1 cellular context compared by ENCODE assay signal in the genomic region with DNA sequence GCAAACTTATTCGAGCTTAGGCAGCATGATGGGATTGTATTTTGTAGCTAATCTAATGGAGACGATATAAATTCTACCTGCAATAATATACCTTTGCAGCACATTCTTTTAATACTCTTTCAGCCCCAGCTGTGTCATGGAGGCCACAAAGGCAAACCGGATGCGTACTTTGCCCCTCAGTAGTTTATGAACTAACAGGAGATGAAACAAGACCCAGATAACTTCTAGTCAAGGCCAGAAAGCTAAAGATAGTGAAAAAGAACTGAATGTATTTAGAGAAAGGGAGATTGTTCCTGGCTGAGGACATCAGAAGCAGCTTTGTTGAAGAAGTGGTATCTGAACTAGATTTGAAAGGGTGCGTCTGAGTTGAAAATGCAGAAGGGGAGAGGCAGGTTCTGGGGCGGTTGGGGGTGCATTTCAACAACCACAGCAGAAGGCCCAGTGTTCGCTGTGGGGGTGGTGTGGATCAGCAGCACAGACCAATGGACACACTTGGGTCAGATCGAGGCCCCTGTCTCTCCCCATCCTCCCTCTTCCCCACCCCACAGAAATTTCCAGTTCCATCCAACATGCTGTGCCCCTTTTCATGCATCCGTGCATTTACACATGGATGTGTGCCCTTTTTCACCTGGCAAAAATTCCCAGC.
TF ChIP-seq lines count a peak whose summit lies in the region.

No MANE protein-coding gene starts in this region.

TF ChIP-seq in HepG2, 621 proteins besides CTCF, POLR2A, EP300 and RAD21 (continued from another document):
- TF ChIP-seq, protein P1, sequence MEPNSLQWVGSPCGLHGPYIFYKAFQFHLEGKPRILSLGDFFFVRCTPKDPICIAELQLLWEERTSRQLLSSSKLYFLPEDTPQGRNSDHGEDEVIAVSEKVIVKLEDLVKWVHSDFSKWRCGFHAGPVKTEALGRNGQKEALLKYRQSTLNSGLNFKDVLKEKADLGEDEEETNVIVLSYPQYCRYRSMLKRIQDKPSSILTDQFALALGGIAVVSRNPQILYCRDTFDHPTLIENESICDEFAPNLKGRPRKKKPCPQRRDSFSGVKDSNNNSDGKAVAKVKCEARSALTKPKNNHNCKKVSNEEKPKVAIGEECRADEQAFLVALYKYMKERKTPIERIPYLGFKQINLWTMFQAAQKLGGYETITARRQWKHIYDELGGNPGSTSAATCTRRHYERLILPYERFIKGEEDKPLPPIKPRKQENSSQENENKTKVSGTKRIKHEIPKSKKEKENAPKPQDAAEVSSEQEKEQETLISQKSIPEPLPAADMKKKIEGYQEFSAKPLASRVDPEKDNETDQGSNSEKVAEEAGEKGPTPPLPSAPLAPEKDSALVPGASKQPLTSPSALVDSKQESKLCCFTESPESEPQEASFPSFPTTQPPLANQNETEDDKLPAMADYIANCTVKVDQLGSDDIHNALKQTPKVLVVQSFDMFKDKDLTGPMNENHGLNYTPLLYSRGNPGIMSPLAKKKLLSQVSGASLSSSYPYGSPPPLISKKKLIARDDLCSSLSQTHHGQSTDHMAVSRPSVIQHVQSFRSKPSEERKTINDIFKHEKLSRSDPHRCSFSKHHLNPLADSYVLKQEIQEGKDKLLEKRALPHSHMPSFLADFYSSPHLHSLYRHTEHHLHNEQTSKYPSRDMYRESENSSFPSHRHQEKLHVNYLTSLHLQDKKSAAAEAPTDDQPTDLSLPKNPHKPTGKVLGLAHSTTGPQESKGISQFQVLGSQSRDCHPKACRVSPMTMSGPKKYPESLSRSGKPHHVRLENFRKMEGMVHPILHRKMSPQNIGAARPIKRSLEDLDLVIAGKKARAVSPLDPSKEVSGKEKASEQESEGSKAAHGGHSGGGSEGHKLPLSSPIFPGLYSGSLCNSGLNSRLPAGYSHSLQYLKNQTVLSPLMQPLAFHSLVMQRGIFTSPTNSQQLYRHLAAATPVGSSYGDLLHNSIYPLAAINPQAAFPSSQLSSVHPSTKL (CRISPR knock-in tag; IDR thresholded peaks at IDR 0.05): peak; percentile 25; the same call in 1 of the 2 replicates
- TF ChIP-seq ZNF292 (CRISPR knock-in tag; IDR thresholded peaks at IDR 0.05; ENCODE audit: borderline replicate concordance, low read depth) (no peak), ZNF501 (CRISPR knock-in tag; IDR thresholded peaks at IDR 0.05) (no peak), FOXO1 (CRISPR knock-in tag; IDR thresholded peaks at IDR 0.05) (peak; percentile 37), KAT8 (CRISPR knock-in tag; IDR thresholded peaks at IDR 0.05) (peak; percentile 39; the same call in 1 of the 2 replicates), ZNF761 (CRISPR knock-in tag; conservative IDR thresholded peaks at IDR 0.05) (no peak), KDM5B (CRISPR knock-in tag; IDR thresholded peaks at IDR 0.05; ENCODE audit: borderline replicate concordance) (no peak), NRL (CRISPR knock-in tag; IDR thresholded peaks at IDR 0.05; ENCODE audit: borderline replicate concordance) (no peak), PHF21A (CRISPR knock-in tag; IDR thresholded peaks at IDR 0.05) (peak; percentile 82), ZNF577 (CRISPR knock-in tag; IDR thresholded peaks at IDR 0.05; ENCODE audit: borderline replicate concordance, low read depth) (no peak), HHEX (CRISPR knock-in tag; IDR thresholded peaks at IDR 0.05) (no peak), ZNF3 (CRISPR knock-in tag; IDR thresholded peaks at IDR 0.05) (no peak), ZNF878 (CRISPR knock-in tag; IDR thresholded peaks at IDR 0.05) (no peak), MED13 (CRISPR knock-in tag; IDR thresholded peaks at IDR 0.05) (0 out of 2 replicates have a peak, but pooled peaks have one; percentile 40), MAFG (CRISPR knock-in tag; IDR thresholded peaks at IDR 0.05) (no peak), ATF7-NPFF (CRISPR knock-in tag; IDR thresholded peaks at IDR 0.05; ENCODE audit: low read depth) (0 out of 2 replicates have a peak, but pooled peaks have one; percentile 28), HNF4G (IDR thresholded peaks at IDR 0.05; ENCODE audit: borderline replicate concordance, low read depth, low read length) (peak; percentile 87), HNF4G (CRISPR knock-in tag; IDR thresholded peaks at IDR 0.05; ENCODE audit: borderline replicate concordance, low read depth) (no peak; the same call in 1 of the 2 replicates), TCF7 (IDR thresholded peaks at IDR 0.05; ENCODE audit: low read depth) (peak; percentile 80), YEATS4 (CRISPR knock-in tag; IDR thresholded peaks at IDR 0.05; ENCODE audit: borderline replicate concordance) (peak; percentile 54; the same call in 1 of the 2 replicates), ZNF546 (CRISPR knock-in tag; conservative IDR thresholded peaks at IDR 0.05) (no peak), FLYWCH1 (CRISPR knock-in tag; IDR thresholded peaks at IDR 0.05) (no peak), NFYB (CRISPR knock-in tag; IDR thresholded peaks at IDR 0.05) (no peak), HMG20B (CRISPR knock-in tag; conservative IDR thresholded peaks at IDR 0.05) (no peak), ZNF484 (CRISPR knock-in tag; IDR thresholded peaks at IDR 0.05; ENCODE audit: borderline replicate concordance, low read depth) (no peak), CREB1 (IDR thresholded peaks at IDR 0.05) (no peak), CREB1 (CRISPR knock-in tag; IDR thresholded peaks at IDR 0.05) (0 out of 2 replicates have a peak, but pooled peaks have one; percentile 55), CCDC6 (CRISPR knock-in tag; IDR thresholded peaks at IDR 0.05) (0 out of 2 replicates have a peak, but pooled peaks have one; percentile 8), XBP1 (CRISPR knock-in tag; IDR thresholded peaks at IDR 0.05) (no peak), ARHGAP35 (CRISPR knock-in tag; IDR thresholded peaks at IDR 0.05; ENCODE audit: borderline replicate concordance) (no peak), THAP11 (CRISPR knock-in tag; IDR thresholded peaks at IDR 0.05) (peak; percentile 12; the same call in 1 of the 2 replicates), ZNF17 (CRISPR knock-in tag; IDR thresholded peaks at IDR 0.05) (no peak), RXRB (CRISPR knock-in tag; IDR thresholded peaks at IDR 0.05; ENCODE audit: borderline replicate concordance) (peak; percentile 52; the same call in 1 of the 2 replicates)
- TF ChIP-seq, protein P2, sequence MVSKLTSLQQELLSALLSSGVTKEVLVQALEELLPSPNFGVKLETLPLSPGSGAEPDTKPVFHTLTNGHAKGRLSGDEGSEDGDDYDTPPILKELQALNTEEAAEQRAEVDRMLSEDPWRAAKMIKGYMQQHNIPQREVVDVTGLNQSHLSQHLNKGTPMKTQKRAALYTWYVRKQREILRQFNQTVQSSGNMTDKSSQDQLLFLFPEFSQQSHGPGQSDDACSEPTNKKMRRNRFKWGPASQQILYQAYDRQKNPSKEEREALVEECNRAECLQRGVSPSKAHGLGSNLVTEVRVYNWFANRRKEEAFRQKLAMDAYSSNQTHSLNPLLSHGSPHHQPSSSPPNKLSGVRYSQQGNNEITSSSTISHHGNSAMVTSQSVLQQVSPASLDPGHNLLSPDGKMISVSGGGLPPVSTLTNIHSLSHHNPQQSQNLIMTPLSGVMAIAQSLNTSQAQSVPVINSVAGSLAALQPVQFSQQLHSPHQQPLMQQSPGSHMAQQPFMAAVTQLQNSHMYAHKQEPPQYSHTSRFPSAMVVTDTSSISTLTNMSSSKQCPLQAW (CRISPR knock-in tag; IDR thresholded peaks at IDR 0.05): no peak; the same call in 1 of the 2 replicates
- TF ChIP-seq, protein P3, sequence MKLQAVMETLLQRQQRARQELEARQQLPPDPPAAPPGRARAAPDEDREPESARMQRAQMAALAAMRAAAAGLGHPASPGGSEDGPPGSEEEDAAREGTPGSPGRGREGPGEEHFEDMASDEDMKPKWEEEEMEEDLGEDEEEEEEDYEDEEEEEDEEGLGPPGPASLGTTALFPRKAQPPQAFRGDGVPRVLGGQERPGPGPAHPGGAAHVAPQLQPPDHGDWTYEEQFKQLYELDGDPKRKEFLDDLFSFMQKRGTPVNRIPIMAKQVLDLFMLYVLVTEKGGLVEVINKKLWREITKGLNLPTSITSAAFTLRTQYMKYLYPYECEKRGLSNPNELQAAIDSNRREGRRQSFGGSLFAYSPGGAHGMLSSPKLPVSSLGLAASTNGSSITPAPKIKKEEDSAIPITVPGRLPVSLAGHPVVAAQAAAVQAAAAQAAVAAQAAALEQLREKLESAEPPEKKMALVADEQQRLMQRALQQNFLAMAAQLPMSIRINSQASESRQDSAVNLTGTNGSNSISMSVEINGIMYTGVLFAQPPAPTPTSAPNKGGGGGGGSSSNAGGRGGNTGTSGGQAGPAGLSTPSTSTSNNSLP (IDR thresholded peaks at IDR 0.05; ENCODE audit: low read depth, low read length): 0 out of 2 replicates have a peak, but pooled peaks have one; percentile 12
- TF ChIP-seq, protein P4, sequence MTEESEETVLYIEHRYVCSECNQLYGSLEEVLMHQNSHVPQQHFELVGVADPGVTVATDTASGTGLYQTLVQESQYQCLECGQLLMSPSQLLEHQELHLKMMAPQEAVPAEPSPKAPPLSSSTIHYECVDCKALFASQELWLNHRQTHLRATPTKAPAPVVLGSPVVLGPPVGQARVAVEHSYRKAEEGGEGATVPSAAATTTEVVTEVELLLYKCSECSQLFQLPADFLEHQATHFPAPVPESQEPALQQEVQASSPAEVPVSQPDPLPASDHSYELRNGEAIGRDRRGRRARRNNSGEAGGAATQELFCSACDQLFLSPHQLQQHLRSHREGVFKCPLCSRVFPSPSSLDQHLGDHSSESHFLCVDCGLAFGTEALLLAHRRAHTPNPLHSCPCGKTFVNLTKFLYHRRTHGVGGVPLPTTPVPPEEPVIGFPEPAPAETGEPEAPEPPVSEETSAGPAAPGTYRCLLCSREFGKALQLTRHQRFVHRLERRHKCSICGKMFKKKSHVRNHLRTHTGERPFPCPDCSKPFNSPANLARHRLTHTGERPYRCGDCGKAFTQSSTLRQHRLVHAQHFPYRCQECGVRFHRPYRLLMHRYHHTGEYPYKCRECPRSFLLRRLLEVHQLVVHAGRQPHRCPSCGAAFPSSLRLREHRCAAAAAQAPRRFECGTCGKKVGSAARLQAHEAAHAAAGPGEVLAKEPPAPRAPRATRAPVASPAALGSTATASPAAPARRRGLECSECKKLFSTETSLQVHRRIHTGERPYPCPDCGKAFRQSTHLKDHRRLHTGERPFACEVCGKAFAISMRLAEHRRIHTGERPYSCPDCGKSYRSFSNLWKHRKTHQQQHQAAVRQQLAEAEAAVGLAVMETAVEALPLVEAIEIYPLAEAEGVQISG (CRISPR knock-in tag; IDR thresholded peaks at IDR 0.05): no peak
- TF ChIP-seq, protein P5, sequence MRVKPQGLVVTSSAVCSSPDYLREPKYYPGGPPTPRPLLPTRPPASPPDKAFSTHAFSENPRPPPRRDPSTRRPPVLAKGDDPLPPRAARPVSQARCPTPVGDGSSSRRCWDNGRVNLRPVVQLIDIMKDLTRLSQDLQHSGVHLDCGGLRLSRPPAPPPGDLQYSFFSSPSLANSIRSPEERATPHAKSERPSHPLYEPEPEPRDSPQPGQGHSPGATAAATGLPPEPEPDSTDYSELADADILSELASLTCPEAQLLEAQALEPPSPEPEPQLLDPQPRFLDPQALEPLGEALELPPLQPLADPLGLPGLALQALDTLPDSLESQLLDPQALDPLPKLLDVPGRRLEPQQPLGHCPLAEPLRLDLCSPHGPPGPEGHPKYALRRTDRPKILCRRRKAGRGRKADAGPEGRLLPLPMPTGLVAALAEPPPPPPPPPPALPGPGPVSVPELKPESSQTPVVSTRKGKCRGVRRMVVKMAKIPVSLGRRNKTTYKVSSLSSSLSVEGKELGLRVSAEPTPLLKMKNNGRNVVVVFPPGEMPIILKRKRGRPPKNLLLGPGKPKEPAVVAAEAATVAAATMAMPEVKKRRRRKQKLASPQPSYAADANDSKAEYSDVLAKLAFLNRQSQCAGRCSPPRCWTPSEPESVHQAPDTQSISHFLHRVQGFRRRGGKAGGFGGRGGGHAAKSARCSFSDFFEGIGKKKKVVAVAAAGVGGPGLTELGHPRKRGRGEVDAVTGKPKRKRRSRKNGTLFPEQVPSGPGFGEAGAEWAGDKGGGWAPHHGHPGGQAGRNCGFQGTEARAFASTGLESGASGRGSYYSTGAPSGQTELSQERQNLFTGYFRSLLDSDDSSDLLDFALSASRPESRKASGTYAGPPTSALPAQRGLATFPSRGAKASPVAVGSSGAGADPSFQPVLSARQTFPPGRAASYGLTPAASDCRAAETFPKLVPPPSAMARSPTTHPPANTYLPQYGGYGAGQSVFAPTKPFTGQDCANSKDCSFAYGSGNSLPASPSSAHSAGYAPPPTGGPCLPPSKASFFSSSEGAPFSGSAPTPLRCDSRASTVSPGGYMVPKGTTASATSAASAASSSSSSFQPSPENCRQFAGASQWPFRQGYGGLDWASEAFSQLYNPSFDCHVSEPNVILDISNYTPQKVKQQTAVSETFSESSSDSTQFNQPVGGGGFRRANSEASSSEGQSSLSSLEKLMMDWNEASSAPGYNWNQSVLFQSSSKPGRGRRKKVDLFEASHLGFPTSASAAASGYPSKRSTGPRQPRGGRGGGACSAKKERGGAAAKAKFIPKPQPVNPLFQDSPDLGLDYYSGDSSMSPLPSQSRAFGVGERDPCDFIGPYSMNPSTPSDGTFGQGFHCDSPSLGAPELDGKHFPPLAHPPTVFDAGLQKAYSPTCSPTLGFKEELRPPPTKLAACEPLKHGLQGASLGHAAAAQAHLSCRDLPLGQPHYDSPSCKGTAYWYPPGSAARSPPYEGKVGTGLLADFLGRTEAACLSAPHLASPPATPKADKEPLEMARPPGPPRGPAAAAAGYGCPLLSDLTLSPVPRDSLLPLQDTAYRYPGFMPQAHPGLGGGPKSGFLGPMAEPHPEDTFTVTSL (CRISPR knock-in tag; IDR thresholded peaks at IDR 0.05; ENCODE audit: borderline replicate concordance): peak; percentile 57; the same call in 1 of the 2 replicates
TF ChIP-seq in HepG2: peak in this region for 95.
